Comparison of ENCODE assay signal across 8 cellular contexts in genomic region chr1:206864939-206865671, GRCh38. TPM values are rescaled to one million over a fixed set of nuclear protein-coding genes. Genes with fewer than 3 reads are reported as not detected.
A peak's percentile ranks its signal among the peaks of the same experiment; 100 is the strongest.
DNase-seq lines count a peak whose midpoint lies in the region; ATAC-seq and TF ChIP-seq lines count a peak whose summit lies in the region.

IL20 (plus strand) TSS chr1:206865623; CDS start chr1:206865853, 230 bp downstream.

- H3K27me3 ChIP-seq in Peyer's patch (no peaks in the 10 kb centered on the region), parathyroid adenoma (ENCODE audit: control insufficient read depth, insufficient read depth, low read length) (no peaks in the 10 kb centered on the region)

- no peak within 1 kb of the TSS for H3K9ac ChIP-seq in parathyroid adenoma

- no peaks in the 10 kb centered on the region for H3K36me3 Mint-ChIP-seq in type B pancreatic cell

- no peak within 1 kb of the TSS for H2AFZ ChIP-seq in parathyroid adenoma

- H3K4me1 Mint-ChIP-seq in type B pancreatic cell (ENCODE audit: unreplicated experiment): no peaks in the 10 kb centered on the region

- H3K27me3 Mint-ChIP-seq in type B pancreatic cell: peaks cover 62% of the 10 kb centered on the region

- no peak within 1 kb of the TSS for H3K4me3 ChIP-seq in Peyer's patch
- no peak within 1 kb of the TSS for H3K4me3 ChIP-seq in parathyroid adenoma (ENCODE audit: low read depth, low read length)

- no peaks in the 10 kb centered on the region for H3K36me3 ChIP-seq in Peyer's patch
- H3K36me3 ChIP-seq in parathyroid adenoma (ENCODE audit: control insufficient read depth, insufficient read depth, low read length): no peaks in the 10 kb centered on the region

- H3K9me3 ChIP-seq in Peyer's patch: no peaks in the 10 kb centered on the region
- no peaks in the 10 kb centered on the region for H3K9me3 ChIP-seq in parathyroid adenoma (ENCODE audit: control insufficient read depth, low read length)

- H3K27ac ChIP-seq in Peyer's patch (no peak within 1 kb of the TSS), parathyroid adenoma (no peak within 1 kb of the TSS)

- TF ChIP-seq POLR2A in Peyer's patch (IDR thresholded peaks at IDR 0.05): no peak

- no peak within 1 kb of the TSS for H3K4me2 ChIP-seq in parathyroid adenoma (ENCODE audit: low read length)

- no peaks in the 10 kb centered on the region for H3K9me3 Mint-ChIP-seq in type B pancreatic cell

- no peak for ATAC-seq in HG02870 (IDR thresholded peaks at IDR 0.05; ENCODE audit: unreplicated experiment)

- H3K4me3 Mint-ChIP-seq in type B pancreatic cell: no peak within 1 kb of the TSS

- DNase-seq in CMK (ENCODE audit: low read depth) (peak; percentile 70), HS-27A (ENCODE audit: low read depth) (peak; percentile 43), Peyer's patch (peak; percentile 79 to 94 (median 80)), foreskin melanocyte (peak; percentile 55), type B pancreatic cell (ENCODE audit: extremely low spot score, unreplicated experiment) (no peak)
- DNase-seq in activated T-helper 1 cell treated with anti-CD3 and anti-CD28 coated beads, Interleukin-2, amount 50 U/mL, for 16 hours (ENCODE audit: low read depth in 1 of 2, low spot score in 1 of 2): peak; percentile 72 to 86

- H3K27ac Mint-ChIP-seq in type B pancreatic cell: no peak within 1 kb of the TSS

- H3K4me1 ChIP-seq in Peyer's patch (no peaks in the 10 kb centered on the region), parathyroid adenoma (no peaks in the 10 kb centered on the region)

- TF ChIP-seq CTCF in Peyer's patch (IDR thresholded peaks at IDR 0.05): peak; percentile 58 to 89 (median 72)
- TF ChIP-seq CTCF in parathyroid adenoma (IDR thresholded peaks at IDR 0.05): peak; percentile 47
- peak; percentile 79 for TF ChIP-seq CTCF in type B pancreatic cell (conservative IDR thresholded peaks at IDR 0.05)

- H3K79me2 ChIP-seq in parathyroid adenoma: no peaks in the 10 kb centered on the region

RNA-seq across cellular contexts. Expression of gene IL20, which starts in this region (rescaled TPM):
- total RNA-seq in Peyer's patch (not detected), type B pancreatic cell (ENCODE audit: low replicate concordance) (not detected in 2 replicates)

Comparison
In these comparisons a context has a peak if more than half of its experiments do, and no peak if none do; other contexts are left out.
1. Peak in DNase-seq in Peyer's patch; RNA of the gene not detected or under 1 TPM.